Comparison of ENCODE assay signal across 12 cellular contexts in genomic region chr3:105827101-105827634, GRCh38. TPM values are rescaled to one million over a fixed set of nuclear protein-coding genes. Genes with fewer than 3 reads are reported as not detected.
DNase-seq lines count a peak whose midpoint lies in the region; ATAC-seq, FAIRE-seq and TF ChIP-seq lines count a peak whose summit lies in the region.
"Had no signal": no experiment of that assay in that cellular context is flagged by ENCODE, and none has a peak within 500 bp of the region (broad histone marks: within the 10 kb centered on the region; RNA-seq: fewer than 3 reads in every experiment).

No MANE protein-coding gene starts in this region.

- H3K79me2 ChIP-seq in Karpas-422 (ENCODE audit: low read length) = peaks cover 98% of the 10 kb centered on the region

- H3K27ac ChIP-seq in Karpas-422 (ENCODE audit: low read length) (peak overlapping the region; percentile 91), kidney (ENCODE audit: low read depth in 2 of 2, low read length in 2 of 2) (no peak overlapping the region)
- H3K27ac ChIP-seq: testis had no signal

- no peaks in the 10 kb centered on the region for H3K9me3 Mint-ChIP-seq in immature natural killer cell

- intact Hi-C loops in kidney (cut with DNase I) = no loop called here

- peak overlapping the region; percentile 80 to 98 (median 90) for H3K27ac Mint-ChIP-seq in immature natural killer cell

- in situ Hi-C loops in HAP-1 (cut with MboI; ENCODE audit: low sequenced_read_pairs) = no loop called here

- no peak overlapping the region for H2AFZ ChIP-seq in Karpas-422 (ENCODE audit: low read length)

- no peaks in the 10 kb centered on the region for H3K9me3 ChIP-seq in Karpas-422 (ENCODE audit: low read length)
- no peaks in the 10 kb centered on the region for H3K9me3 ChIP-seq in kidney (ENCODE audit: control insufficient read depth in 1 of 2, low read length in 2 of 2)
- no peaks in the 10 kb centered on the region for H3K9me3 ChIP-seq in HAP-1
- H3K9me3 ChIP-seq: testis had no signal

- peak overlapping the region; percentile 34 for H3K4me2 ChIP-seq in Karpas-422 (ENCODE audit: low read depth, low read length, poor library complexity, severe bottlenecking)

- no peak for TF ChIP-seq CTCF in kidney (IDR thresholded peaks at IDR 0.05; ENCODE audit: borderline replicate concordance, extremely low read depth, insufficient read depth)

- peak overlapping the region; percentile 1 to 71 (median 50) for H3K4me3 Mint-ChIP-seq in immature natural killer cell

- H3K4me3 ChIP-seq in Karpas-422 (ENCODE audit: low read length) (no peak overlapping the region), kidney (ENCODE audit: low read length in 2 of 2) (no peak overlapping the region), HAP-1 (no peak overlapping the region)
- H3K4me3 ChIP-seq: skin epidermis, testis had no signal

- H3K4me1 ChIP-seq in Karpas-422 (ENCODE audit: low read length) (peaks cover 100% of the 10 kb centered on the region), kidney (ENCODE audit: control insufficient read depth in 1 of 2, insufficient read depth in 1 of 2, low read depth in 1 of 2, low read length in 2 of 2) (peaks cover 4 to 7% of the 10 kb centered on the region in 2 donors), HAP-1 (no peaks in the 10 kb centered on the region)

- H3K27me3 Mint-ChIP-seq in immature natural killer cell (ENCODE audit: low read depth in 3 of 3) = peaks cover 0 to 8% (median 2%) of the 10 kb centered on the region in 3 donors

- H3K27me3 ChIP-seq in Karpas-422 (ENCODE audit: low read length) (no peaks in the 10 kb centered on the region), HAP-1 (ENCODE audit: low read depth) (no peaks in the 10 kb centered on the region)
- H3K27me3 ChIP-seq: testis had no signal

- no peaks in the 10 kb centered on the region for H4K20me1 ChIP-seq in Karpas-422 (ENCODE audit: insufficient read depth, low read depth, low read length)

- H3K4me1 Mint-ChIP-seq in immature natural killer cell = peaks cover 85 to 98% of the 10 kb centered on the region in 2 donors

- DNase-seq in Karpas-422 = peak; percentile 40
- no peak for DNase-seq in immature natural killer cell
- DNase-seq in SW 1271 (lab: John Stamatoyannopoulos, UW) = no peak
- no peak for DNase-seq in germinal center (ENCODE audit: low spot score)
- DNase-seq in kidney = no peak
- DNase-seq in HAP-1 (ENCODE audit: low spot score in 2 of 2) = no peak
- DNase-seq: activated CD4-positive, CD25-positive, alpha-beta regulatory T cell; cortex of kidney; testis had no signal

- H3K36me3 Mint-ChIP-seq in immature natural killer cell = peaks cover 22 to 33% (median 22%) of the 10 kb centered on the region in 3 donors

- H3K36me3 ChIP-seq in Karpas-422 (ENCODE audit: insufficient read depth, low read length) = peaks cover 19% of the 10 kb centered on the region; the same call in 1 of the 2 replicates
- H3K36me3 ChIP-seq in kidney (ENCODE audit: control insufficient read depth in 1 of 2, insufficient read depth in 2 of 2, low read length in 2 of 2) = no peaks in the 10 kb centered on the region
- H3K36me3 ChIP-seq in HAP-1 (replicated peaks) = no peaks in the 10 kb centered on the region

- no peaks in the 10 kb centered on the region for H3K9me2 ChIP-seq in Karpas-422 (replicated peaks; ENCODE audit: insufficient read depth, low read length)

- H3K9ac ChIP-seq in Karpas-422 (ENCODE audit: low read length) (no peak overlapping the region), kidney (ENCODE audit: low read length in 2 of 2) (no peak overlapping the region)

- ATAC-seq in GM18499 (IDR thresholded peaks at IDR 0.05; ENCODE audit: insufficient read depth, unreplicated experiment) (peak; percentile 42), GM21390 (IDR thresholded peaks at IDR 0.05; ENCODE audit: unreplicated experiment) (peak; percentile 38)

- no peak for FAIRE-seq in kidney (lab: Jason Lieb, UNC)

RNA-seq across cellular contexts. Expression of gene CBLB, which starts 41.6 kb away (rescaled TPM):
- 94.9 and 98.8 TPM in 2 replicates for total RNA-seq in Karpas-422 (2014; rRNA removed; shearing (Covaris generic); ENCODE audit: low replicate concordance)
- polyA plus RNA-seq in immature natural killer cell (10 to 100 TPM; 27.7 to 62.4 (median 31.5) TPM), kidney (ENCODE audit: insufficient read depth, low read depth, low replicate concordance) (7.7 TPM)
- 48.4 TPM for total RNA-seq in kidney
